8 cellular contexts compared by ENCODE assay signal in genomic region chr5:88660326-88660946, GRCh38.
DNase-seq lines count a peak whose midpoint lies in the region; ATAC-seq, FAIRE-seq and TF ChIP-seq lines count a peak whose summit lies in the region.

No MANE protein-coding gene starts in this region.

- no peak overlapping the region for H3K14ac ChIP-seq in trophoblast cell (ENCODE audit: low read length)

- no peak overlapping the region for H2BK12ac ChIP-seq in trophoblast cell (ENCODE audit: low read length)

- no peak for FAIRE-seq in H54 (lab: Jason Lieb, UNC)

- H3K27me3 ChIP-seq in BE2C = peaks cover 46% of the 10 kb centered on the region
- H3K27me3 ChIP-seq in Panc1 (ENCODE audit: control insufficient read depth, insufficient read depth, low read length) = no peaks in the 10 kb centered on the region
- H3K27me3 ChIP-seq in endodermal cell (ENCODE audit: control insufficient read depth, insufficient read depth, low read length, poor library complexity, severe bottlenecking) = peaks cover 95% of the 10 kb centered on the region
- H3K27me3 ChIP-seq in trophoblast cell (ENCODE audit: insufficient read depth, low read length) = peaks cover 24% of the 10 kb centered on the region

- POLR2A ChIA-PET in Panc1 (lab: Charles Lee) = interaction anchor here (0.5 to 1.4 kb wide), 9 partner anchors 9 to 871 kb away, joined by 3 to 7 read pairs (median 6); no protein-coding TSS in a partner anchor

- 2% methylated on average over 9 to 31 of the region's 41 CpGs for WGBS in endodermal cell (ENCODE audit: insufficient coverage in 1 of 2, insufficient read length in 1 of 2), 2 experiments
- WGBS in trophoblast cell (ENCODE audit: extremely low coverage, insufficient coverage, insufficient read length) = no CpG with 5 or more reads among the region's 41 CpGs

- H3K4me1 ChIP-seq in BE2C (no peaks in the 10 kb centered on the region), Panc1 (ENCODE audit: control insufficient read depth, insufficient read depth, low read length) (peaks cover 32% of the 10 kb centered on the region), endodermal cell (ENCODE audit: control insufficient read depth, insufficient read depth, low read length) (peaks cover 5% of the 10 kb centered on the region), trophoblast cell (ENCODE audit: control insufficient read depth in 1 of 2, insufficient read depth in 2 of 2, low read length in 2 of 2) (peaks cover 2 to 7% of the 10 kb centered on the region in 2 experiments)

- no peak overlapping the region for H3K18ac ChIP-seq in trophoblast cell (ENCODE audit: low read length)

- H3K79me1 ChIP-seq in trophoblast cell (ENCODE audit: low read length) = no peaks in the 10 kb centered on the region

- TF ChIP-seq POLR2A in H54 (IDR thresholded peaks at IDR 0.05; ENCODE audit: low read depth, low read length) = no peak

- H2AFZ ChIP-seq in trophoblast cell (ENCODE audit: insufficient read depth, low read length, poor library complexity) = no peak overlapping the region

- no peak overlapping the region for H3K23ac ChIP-seq in trophoblast cell (ENCODE audit: low read length)

- H3K9me3 Mint-ChIP-seq in endodermal cell = no peaks in the 10 kb centered on the region

- H3K27ac Mint-ChIP-seq in endodermal cell = no peak overlapping the region

- H3K36me3 ChIP-seq in BE2C (no peaks in the 10 kb centered on the region), Panc1 (ENCODE audit: control insufficient read depth, insufficient read depth, low read length) (no peaks in the 10 kb centered on the region), endodermal cell (ENCODE audit: control insufficient read depth, insufficient read depth, low read length) (no peaks in the 10 kb centered on the region), trophoblast cell (ENCODE audit: control insufficient read depth in 1 of 2, insufficient read depth in 2 of 2, low read length in 2 of 2) (no peaks in the 10 kb centered on the region)

- no peak overlapping the region for H2AK5ac ChIP-seq in trophoblast cell (ENCODE audit: low read length)

- H4K91ac ChIP-seq in trophoblast cell (ENCODE audit: low read depth, low read length) = no peak overlapping the region

- peak overlapping the region; percentile 47 for H3K4me3 Mint-ChIP-seq in endodermal cell

- no peak overlapping the region for H2BK120ac ChIP-seq in trophoblast cell (ENCODE audit: insufficient read depth, low read length, poor library complexity)

- DNase-seq in BE2C (no peak), Panc1 (ENCODE audit: low read depth, low spot score) (no peak), endodermal cell (no peak), trophoblast cell (no peak), H54 (ENCODE audit: insufficient read length, low spot score) (no peak)
- DNase-seq in effector CD4-positive, alpha-beta T cell = no peak

- peak overlapping the region; percentile 76 for H3K27ac ChIP-seq in Panc1 (ENCODE audit: low read length)
- H3K27ac ChIP-seq in endodermal cell (ENCODE audit: low read depth, low read length) = peak overlapping the region; percentile 89
- no peak overlapping the region for H3K27ac ChIP-seq in trophoblast cell (ENCODE audit: low read depth, low read length)

- H3K9me3 ChIP-seq in BE2C (no peaks in the 10 kb centered on the region), Panc1 (ENCODE audit: control insufficient read depth, insufficient read depth, low read depth, low read length) (no peaks in the 10 kb centered on the region), endodermal cell (ENCODE audit: control insufficient read depth, low read length) (no peaks in the 10 kb centered on the region), trophoblast cell (ENCODE audit: insufficient read depth, low read depth, low read length) (peaks cover 4% of the 10 kb centered on the region)

- no peaks in the 10 kb centered on the region for H3K36me3 Mint-ChIP-seq in endodermal cell (ENCODE audit: low read depth)

- in situ Hi-C loops in Panc1 (cut with HindIII; ENCODE audit: low pct_unique_long_range_greater_than_20kb, low sequenced_read_pairs) = no loop called here

- CTCF ChIA-PET in Panc1 (lab: Charles Lee) = interaction anchor here (0.7 kb wide), 1 partner anchor 33 kb away, joined by 5 read pairs; no protein-coding TSS in a partner anchor

- H4K8ac ChIP-seq in trophoblast cell (ENCODE audit: low read depth, low read length) = no peak overlapping the region

- BruUV-seq in Panc1 (replicated peaks; lab: Mats Ljungman, UMichigan) = no TSS peak

- no peak overlapping the region for H3K4ac ChIP-seq in trophoblast cell (ENCODE audit: low read depth, low read length)

- peaks cover 82% of the 10 kb centered on the region for H3K27me3 Mint-ChIP-seq in endodermal cell (ENCODE audit: insufficient read depth)

- H3K9ac ChIP-seq in endodermal cell (ENCODE audit: extremely low read depth, low read length, poor library complexity, severe bottlenecking) (no peak overlapping the region), trophoblast cell (ENCODE audit: low read length) (no peak overlapping the region)

- peak; percentile 42 for ATAC-seq in GM18867 (IDR thresholded peaks at IDR 0.05; ENCODE audit: unreplicated experiment)
- ATAC-seq in HG03064 (IDR thresholded peaks at IDR 0.05; ENCODE audit: low read depth, unreplicated experiment) = peak; percentile 4
- ATAC-seq in Panc1 = peak; percentile 81

- H2BK5ac ChIP-seq in trophoblast cell (ENCODE audit: low read depth, low read length, poor library complexity) = no peak overlapping the region

- H4K12ac ChIP-seq in trophoblast cell (ENCODE audit: low read depth, low read length) = no peak overlapping the region

- H3K79me2 ChIP-seq in trophoblast cell (ENCODE audit: control insufficient read depth, insufficient read depth, low read length, poor library complexity) = no peaks in the 10 kb centered on the region

- peaks cover 17% of the 10 kb centered on the region for H3K4me1 Mint-ChIP-seq in endodermal cell

- TF ChIP-seq CTCF in BE2C (IDR thresholded peaks at IDR 0.05; ENCODE audit: low read depth, low read length) (no peak), Panc1 (IDR thresholded peaks at IDR 0.05) (no peak), endodermal cell (conservative IDR thresholded peaks at IDR 0.05) (peak; percentile 14)

- peak overlapping the region; percentile 79 for H3K4me2 ChIP-seq in trophoblast cell (ENCODE audit: low read length)

- peak overlapping the region; percentile 63 for H3K4me3 ChIP-seq in BE2C (ENCODE audit: low read depth, low read length)
- H3K4me3 ChIP-seq in Panc1 (ENCODE audit: low read depth in 2 of 2, low read length in 2 of 2) = peak overlapping the region; percentile 49
- peak overlapping the region; percentile 71 for H3K4me3 ChIP-seq in endodermal cell (ENCODE audit: low read length)
- peak overlapping the region; percentile 63 for H3K4me3 ChIP-seq in trophoblast cell (ENCODE audit: low read depth, low read length)

- intact Hi-C loops in Panc1 (cut with micrococcal nuclease; ENCODE audit: unreplicated experiment) = no loop called here

Comparison
In these comparisons a context has a peak if more than half of its experiments do, and no peak if none do; other contexts are left out.
1. ATAC-seq: peak in every context shown above with its lines; median percentile 81 in Panc1; 42 in GM18867; 4 in HG03064.